Comparison of ENCODE assay signal across 6 cellular contexts in genomic region chr16:60246055-60246454, GRCh38.
"Had no signal": no experiment of that assay in that cellular context is flagged by ENCODE, and none has a peak within 500 bp of the region (broad histone marks: within the 10 kb centered on the region; RNA-seq: fewer than 3 reads in every experiment).

No MANE protein-coding gene starts in this region.

- H3K9me3 ChIP-seq: HAP-1 had no signal

- H3K36me3 ChIP-seq: HAP-1 had no signal

- DNase-seq: GM23248, GOT3, H7, HFFc6 had no signal

- H3K9ac ChIP-seq: GM23248 had no signal

- H2AFZ ChIP-seq: GM23248 had no signal

- H3K4me1 ChIP-seq: HAP-1 had no signal

- H3K4me3 ChIP-seq: GM23248, HAP-1 had no signal

- H3K27ac ChIP-seq: GM23248, HL-60 had no signal
